27 cellular contexts compared by ENCODE assay signal in genomic region chr13:107812013-107812412, GRCh38.
DNase-seq lines count a peak whose midpoint lies in the region; ATAC-seq, FAIRE-seq and TF ChIP-seq lines count a peak whose summit lies in the region.
"Had no signal": no experiment of that assay in that cellular context is flagged by ENCODE, and none has a peak within 500 bp of the region (broad histone marks: within the 10 kb centered on the region; RNA-seq: fewer than 3 reads in every experiment).

No MANE protein-coding gene starts in this region.

- peaks cover 3 to 61% of the 10 kb centered on the region in 2 experiments; a peak in 3 of 4 replicates for H3K79me1 ChIP-seq in IMR-90 (ENCODE audit: low read depth in 1 of 2, low read length in 2 of 2)

- no peak overlapping the region for H3K23ac ChIP-seq in IMR-90 (ENCODE audit: low read depth, low read length)

- TF ChIP-seq EP300 in A549 (IDR thresholded peaks at IDR 0.05), result no peak

- no peak overlapping the region for H2BK5ac ChIP-seq in IMR-90 (ENCODE audit: low read depth, low read length, poor library complexity, severe bottlenecking)

- FAIRE-seq in A204.1 (lab: Jason Lieb, UNC), result peak; percentile 3
- no peak for FAIRE-seq in A549 (lab: Jason Lieb, UNC)
- FAIRE-seq in endometrium (lab: Jason Lieb, UNC), result peak; percentile 12
- FAIRE-seq: GM12891, GM19239 had no signal

- H2AK5ac ChIP-seq in IMR-90 (ENCODE audit: low read depth, low read length), result no peak overlapping the region

- H3K9me3 ChIP-seq in A549 (no peaks in the 10 kb centered on the region), IMR-90 (ENCODE audit: control insufficient read depth, insufficient read depth, low read length) (no peaks in the 10 kb centered on the region)
- H3K9me3 ChIP-seq: BE2C, BLaER1 had no signal

- no peak overlapping the region for H2BK20ac ChIP-seq in IMR-90 (ENCODE audit: low read depth, low read length)

- no peaks in the 10 kb centered on the region for H3K27me3 ChIP-seq in IMR-90 (ENCODE audit: control insufficient read depth, insufficient read depth, low read length)
- H3K27me3 ChIP-seq: BE2C, BLaER1 had no signal

- BruUV-seq in IMR-90 (replicated peaks; lab: Mats Ljungman, UMichigan), result no TSS peak

- H3K4me3 ChIP-seq in A549, result no peak overlapping the region
- no peak overlapping the region for H3K4me3 ChIP-seq in IMR-90 (ENCODE audit: insufficient read depth, low read depth, low read length)
- H3K4me3 ChIP-seq: BLaER1 had no signal

- no peak overlapping the region for H3K9ac ChIP-seq in IMR-90 (ENCODE audit: low read depth, low read length)
- H3K9ac ChIP-seq: BLaER1 had no signal

- 0 out of 2 replicates have a peak, but pooled peaks cover 3% of the 10 kb centered on the region for H3K9me1 ChIP-seq in IMR-90 (ENCODE audit: insufficient read depth, low read length)

- no peak for TF ChIP-seq CTCF in A549 (IDR thresholded peaks at IDR 0.05)
- no peak for TF ChIP-seq CTCF in IMR-90 (conservative IDR thresholded peaks at IDR 0.05; ENCODE audit: low read depth, low read length)

- H2BK120ac ChIP-seq in IMR-90 (ENCODE audit: low read depth, low read length), result no peak overlapping the region

- intact Hi-C loops in IMR-90 (cut with micrococcal nuclease), result no loop called here
- intact Hi-C loops in activated CD4-positive, alpha-beta T cell treated with anti-CD3 and anti-CD28 coated beads for 36 hours (cut with DNase I, micrococcal nuclease), result no loop called here

- H3K27ac ChIP-seq in A549 (no peak overlapping the region), IMR-90 (ENCODE audit: insufficient read depth, low read length) (no peak overlapping the region)
- H3K27ac ChIP-seq: BLaER1 had no signal

- DNase-seq in A549 (ENCODE audit: low read depth in 1 of 2, low spot score in 1 of 2) (no peak), IMR-90 (no peak), NCI-H146 (lab: John Stamatoyannopoulos, UW) (no peak), NCI-H1417 treated with DMSO at 0.1 percent for 48 hours (lab: John Stamatoyannopoulos, UW) (no peak)
- no peak for DNase-seq in activated CD4-positive, alpha-beta T cell treated with anti-CD3 and anti-CD28 coated beads for 36 hours
- DNase-seq: 8988T; ACHN; BE2C; C1 segment of cervical spinal cord; CD4-positive, alpha-beta memory T cell; CD4-positive, CD25-positive, alpha-beta regulatory T cell; CD8-positive, alpha-beta memory T cell; COR-L47; DMS 273 treated with DMSO at 0.1 percent for 48 hours; DMS153; DMS53; DMS79; DND-41; EL; GF-D8 had no signal

- no peak overlapping the region for H2AK9ac ChIP-seq in IMR-90 (replicated peaks; ENCODE audit: low read depth, low read length, poor library complexity)

- H3K4me1 ChIP-seq in A549, result no peaks in the 10 kb centered on the region
- peaks cover 8% of the 10 kb centered on the region for H3K4me1 ChIP-seq in IMR-90 (ENCODE audit: control insufficient read depth, insufficient read depth, low read length)

- H4K20me1 ChIP-seq in IMR-90 (ENCODE audit: insufficient read depth, low read length), result peaks cover 19% of the 10 kb centered on the region; the same call in 1 of the 2 replicates
- H4K20me1 ChIP-seq: BLaER1 had no signal

- no peak overlapping the region for H4K8ac ChIP-seq in IMR-90 (ENCODE audit: low read depth in 2 of 2, low read length in 2 of 2)

- POLR2A ChIA-PET in A549 (lab: Yijun Ruan, JAX) (no interaction called here), IMR-90 (lab: Charles Lee; ENCODE audit: unreplicated experiment) (interaction anchor here (0.6 kb wide), 1 partner anchor 34 kb away, joined by 3 read pairs; no protein-coding TSS in a partner anchor)
- POLR2A ChIA-PET in activated CD4-positive, alpha-beta T cell treated with anti-CD3 and anti-CD28 coated beads for 36 hours (lab: Charles Lee), result no interaction called here

- TF ChIP-seq POLR2A in A549 (IDR thresholded peaks at IDR 0.05; ENCODE audit: low read length), result no peak
- no peak for TF ChIP-seq POLR2A in IMR-90 (IDR thresholded peaks at IDR 0.05; ENCODE audit: low read depth, low read length)

- no peak overlapping the region for H2AFZ ChIP-seq in IMR-90 (replicated peaks; ENCODE audit: low read length, poor library complexity)

- H3K4me1 Mint-ChIP-seq in activated CD4-positive, alpha-beta T cell treated with anti-CD3 and anti-CD28 coated beads for 36 hours, result no peaks in the 10 kb centered on the region
- H3K4me1 Mint-ChIP-seq: CD14-positive monocyte; CD4-positive, alpha-beta memory T cell; CD4-positive, CD25-positive, alpha-beta regulatory T cell; CD8-positive, alpha-beta memory T cell had no signal

- H3K36me3 Mint-ChIP-seq in activated CD4-positive, alpha-beta T cell treated with anti-CD3 and anti-CD28 coated beads for 36 hours (ENCODE audit: low read depth), result no peaks in the 10 kb centered on the region
- H3K36me3 Mint-ChIP-seq: CD14-positive monocyte; CD4-positive, alpha-beta memory T cell; CD4-positive, CD25-positive, alpha-beta regulatory T cell; CD8-positive, alpha-beta memory T cell had no signal

- no peak overlapping the region for H4K91ac ChIP-seq in IMR-90 (ENCODE audit: insufficient read depth, low read depth, low read length)

- TF ChIP-seq RAD21 in A549 (conservative IDR thresholded peaks at IDR 0.05 in 1 of 2, IDR thresholded peaks at IDR 0.05 in 1 of 2) (no peak), IMR-90 (IDR thresholded peaks at IDR 0.05; ENCODE audit: low read length) (no peak)

- H3K4me3 Mint-ChIP-seq in activated CD4-positive, alpha-beta T cell treated with anti-CD3 and anti-CD28 coated beads for 36 hours, result no peak overlapping the region
- H3K4me3 Mint-ChIP-seq: CD14-positive monocyte; CD4-positive, alpha-beta memory T cell; CD4-positive, CD25-positive, alpha-beta regulatory T cell; CD8-positive, alpha-beta memory T cell had no signal

- in situ Hi-C loops in IMR-90 (cut with MboI; ENCODE audit: low sequenced_read_pairs), result no loop called here

- no peak overlapping the region for H3K14ac ChIP-seq in IMR-90 (replicated peaks; ENCODE audit: low read depth, low read length)

- ATAC-seq in A549 (no peak), IMR-90 (ENCODE audit: low read depth) (no peak), HG02885 (IDR thresholded peaks at IDR 0.05; ENCODE audit: poor library complexity, unreplicated experiment) (no peak)
- ATAC-seq in activated CD4-positive, alpha-beta T cell treated with anti-CD3 and anti-CD28 coated beads for 36 hours, result no peak

- H3K27me3 Mint-ChIP-seq in activated CD4-positive, alpha-beta T cell treated with anti-CD3 and anti-CD28 coated beads for 36 hours, result no peaks in the 10 kb centered on the region
- H3K27me3 Mint-ChIP-seq: CD4-positive, alpha-beta memory T cell; CD4-positive, CD25-positive, alpha-beta regulatory T cell; CD8-positive, alpha-beta memory T cell had no signal

- dilution Hi-C loops in IMR-90 (cut with HindIII; ENCODE audit: low sequenced_read_pairs, unreplicated experiment), result no loop called here

- no peak overlapping the region for H3K27ac Mint-ChIP-seq in activated CD4-positive, alpha-beta T cell treated with anti-CD3 and anti-CD28 coated beads for 36 hours
- H3K27ac Mint-ChIP-seq: CD14-positive monocyte; CD4-positive, alpha-beta memory T cell; CD4-positive, CD25-positive, alpha-beta regulatory T cell; CD8-positive, alpha-beta memory T cell had no signal

- H2BK15ac ChIP-seq in IMR-90 (ENCODE audit: low read depth, low read length), result no peak overlapping the region

- CTCF ChIA-PET in A549 (lab: Yijun Ruan, JAX) (no interaction called here), IMR-90 (lab: Yijun Ruan, JAX) (no interaction called here)
- CTCF ChIA-PET in activated CD4-positive, alpha-beta T cell treated with anti-CD3 and anti-CD28 coated beads for 36 hours (lab: Charles Lee), result interaction anchor here (0.8 kb wide), 1 partner anchor 169 kb away, joined by 3 read pairs; no protein-coding TSS in a partner anchor

- no peak overlapping the region for H3K4ac ChIP-seq in IMR-90 (ENCODE audit: low read depth, low read length)

- H3K4me2 ChIP-seq in A549 (no peak overlapping the region), IMR-90 (ENCODE audit: low read depth, low read length) (no peak overlapping the region)
- H3K4me2 ChIP-seq: BLaER1 had no signal

- peaks cover 3% of the 10 kb centered on the region for H3K9me3 Mint-ChIP-seq in activated CD4-positive, alpha-beta T cell treated with anti-CD3 and anti-CD28 coated beads for 36 hours (ENCODE audit: low read depth)

- no peak overlapping the region for H3K56ac ChIP-seq in IMR-90 (ENCODE audit: extremely low read depth, insufficient read depth, low read length)

- H3K36me3 ChIP-seq in IMR-90 (ENCODE audit: control insufficient read depth, insufficient read depth, low read length), result no peaks in the 10 kb centered on the region
- H3K36me3 ChIP-seq: BE2C, BLaER1 had no signal

- no peak overlapping the region for H3K18ac ChIP-seq in IMR-90 (ENCODE audit: low read depth, low read length)

- no peak overlapping the region for H4K5ac ChIP-seq in IMR-90 (ENCODE audit: low read depth, low read length)

TF ChIP-seq in A549, 52 proteins besides CTCF, POLR2A, EP300 and RAD21 (continues in another document):
- no peak for TF ChIP-seq ATOH8 (CRISPR knock-in tag; IDR thresholded peaks at IDR 0.05; ENCODE audit: low read depth)
- no peak for TF ChIP-seq HOXA7 (CRISPR knock-in tag; IDR thresholded peaks at IDR 0.05)
- TF ChIP-seq JUN (IDR thresholded peaks at IDR 0.05), result no peak

TF ChIP-seq in IMR-90, 13 proteins besides CTCF, POLR2A, EP300 and RAD21:
- TF ChIP-seq CHD1 (IDR thresholded peaks at IDR 0.05; ENCODE audit: low read depth, low read length) (no peak), MAFK (IDR thresholded peaks at IDR 0.05; ENCODE audit: low read depth, low read length) (peak; percentile 82)
TF ChIP-seq in IMR-90: peak in this region for 1.
